ENCODE assay signal across 19 cellular contexts in genomic region chr2:51084750-51085149, GRCh38. TPM values are rescaled to one million over a fixed set of nuclear protein-coding genes. Genes with fewer than 3 reads are reported as not detected.
DNase-seq lines count a peak whose midpoint lies in the region; ATAC-seq and TF ChIP-seq lines count a peak whose summit lies in the region.
"Had no signal": no experiment of that assay in that cellular context is flagged by ENCODE, and none has a peak within 500 bp of the region (broad histone marks: within the 10 kb centered on the region; RNA-seq: fewer than 3 reads in every experiment).

No MANE protein-coding gene starts in this region.

- no peak overlapping the region for H3K4me3 ChIP-seq in mesendoderm (ENCODE audit: low read length)

- H3T11ph ChIP-seq in H9 (ENCODE audit: low read length) = no peak overlapping the region

- no peak overlapping the region for H2BK120ac ChIP-seq in H9 (ENCODE audit: low read depth, low read length, poor library complexity, severe bottlenecking)
- H2BK120ac ChIP-seq in mesendoderm (ENCODE audit: low read depth, low read length) = no peak overlapping the region

- H3K4ac ChIP-seq in H9 (ENCODE audit: low read depth, low read length) (no peak overlapping the region), mesendoderm (ENCODE audit: low read depth, low read length) (no peak overlapping the region)

- H3K79me1 ChIP-seq in H9 (ENCODE audit: insufficient read depth, low read depth, low read length, poor library complexity, severe bottlenecking) = no peaks in the 10 kb centered on the region
- no peaks in the 10 kb centered on the region for H3K79me1 ChIP-seq in mesendoderm (ENCODE audit: low read length)

- H3K27ac ChIP-seq in H9 (ENCODE audit: insufficient read length, low read depth, low read length) = no peak overlapping the region
- H3K27ac ChIP-seq in mesendoderm (ENCODE audit: low read depth, low read length) = no peak overlapping the region

- H3K27me3 ChIP-seq in H9 (ENCODE audit: insufficient read depth, low read length) (no peaks in the 10 kb centered on the region), mesendoderm (ENCODE audit: insufficient read depth, low read length, poor library complexity) (no peaks in the 10 kb centered on the region)
- H3K27me3 ChIP-seq: BE2C had no signal

- no peak overlapping the region for H3K14ac ChIP-seq in H9 (ENCODE audit: insufficient read depth, low read length)

- ATAC-seq in WTC11 = peak; percentile 93

- no peak overlapping the region for H3K56ac ChIP-seq in H9 (ENCODE audit: insufficient read length, low read depth, low read length)
- H3K56ac ChIP-seq in mesendoderm (ENCODE audit: low read length) = no peak overlapping the region

- H4K5ac ChIP-seq in H9 (ENCODE audit: insufficient read length, low read depth, low read length) (no peak overlapping the region), mesendoderm (ENCODE audit: low read length) (no peak overlapping the region)

- H3K9me3 Mint-ChIP-seq in H9 = no peaks in the 10 kb centered on the region
- H3K9me3 Mint-ChIP-seq in WTC11 = peaks cover 16% of the 10 kb centered on the region

- H3K4me2 ChIP-seq in H9 (ENCODE audit: insufficient read depth, insufficient read length, low read length) = no peak overlapping the region
- no peak overlapping the region for H3K4me2 ChIP-seq in mesendoderm (ENCODE audit: low read length)

- H3K27me3 Mint-ChIP-seq in H9 (ENCODE audit: low read depth) = no peaks in the 10 kb centered on the region
- H3K27me3 Mint-ChIP-seq in WTC11 (ENCODE audit: low read depth) = no peaks in the 10 kb centered on the region

- no peaks in the 10 kb centered on the region for H3K9me3 ChIP-seq in H9 (ENCODE audit: control insufficient read depth, low read depth, low read length)
- H3K9me3 ChIP-seq: BE2C had no signal

- H2BK15ac ChIP-seq in H9 (ENCODE audit: low read depth, low read length) (no peak overlapping the region), mesendoderm (replicated peaks; ENCODE audit: low read depth) (no peak overlapping the region)

- no peaks in the 10 kb centered on the region for H3K4me1 ChIP-seq in H9 (ENCODE audit: insufficient read depth, low read length)
- H3K4me1 ChIP-seq in mesendoderm (ENCODE audit: control insufficient read depth, low read depth, low read length) = no peaks in the 10 kb centered on the region
- H3K4me1 ChIP-seq: BE2C had no signal

- CTCF ChIA-PET in WTC11 (lab: Charles Lee) = interaction anchor here (0.8 kb wide), 2 partner anchors 25 to 52 kb away, joined by 3 read pairs; partner anchors contain the start of gene NRXN1

- H3K36me3 Mint-ChIP-seq in H9 (ENCODE audit: insufficient read depth in 1 of 3, low read depth in 3 of 3) = no peaks in the 10 kb centered on the region
- no peaks in the 10 kb centered on the region for H3K36me3 Mint-ChIP-seq in WTC11

- no peaks in the 10 kb centered on the region for H3K36me3 ChIP-seq in mesendoderm (ENCODE audit: control insufficient read depth, insufficient read depth, low read length)
- H3K36me3 ChIP-seq: BE2C had no signal

- H3K9ac ChIP-seq in H9 (ENCODE audit: extremely low read depth, insufficient read length, low read length) (no peak overlapping the region), mesendoderm (ENCODE audit: low read length) (no peak overlapping the region)

- H3K27ac Mint-ChIP-seq in H9 (no peak overlapping the region), WTC11 (no peak overlapping the region)
- H3K27ac Mint-ChIP-seq: T-helper 1 cell treated with Interleukin-12 subunit alpha and Interleukin-12 subunit beta and Interleukin-4 antibody, amounts not matched to agents 30 μg/mL and 1 μg/mL, for 36 hours had no signal

- H4K8ac ChIP-seq in H9 (replicated peaks; ENCODE audit: insufficient read length, low read depth, low read length) = no peak overlapping the region
- no peak overlapping the region for H4K8ac ChIP-seq in mesendoderm (ENCODE audit: low read depth, low read length)

- H3K23me2 ChIP-seq in H9 (ENCODE audit: insufficient read length, low read depth, low read length, poor library complexity, severe bottlenecking) = no peaks in the 10 kb centered on the region

- TF ChIP-seq CTCF in H9 (conservative IDR thresholded peaks at IDR 0.05) (no peak; the same call in 2 of the 3 replicates), WTC11 (IDR thresholded peaks at IDR 0.05) (no peak)

- H2BK12ac ChIP-seq in H9 (ENCODE audit: insufficient read length, low read depth, low read length) = no peak overlapping the region

- WGBS in H9 (ENCODE audit: extremely low coverage, insufficient read length, low lambda C conversion rate) = no CpG with 5 or more reads among the region's 2 CpGs
- no CpG with 5 or more reads among the region's 2 CpGs for WGBS in mesendoderm (ENCODE audit: extremely low coverage, insufficient coverage, low lambda C conversion rate)

- no peak overlapping the region for H3K18ac ChIP-seq in H9 (ENCODE audit: insufficient read length, low read depth, low read length)
- H3K18ac ChIP-seq in mesendoderm (ENCODE audit: low read length) = peak overlapping the region; percentile 60

- DNase-seq in ELF-1 (ENCODE audit: low read depth, low spot score) = peak; percentile 6
- DNase-seq in H9 = peak; percentile 36
- DNase-seq in WTC11 (ENCODE audit: low spot score) = peak; percentile 16
- peak; percentile 57 for DNase-seq in mesendoderm
- DNase-seq in iPS-NIHi11 (ENCODE audit: low spot score) = no peak
- no peak for DNase-seq in NCI-H774 (lab: John Stamatoyannopoulos, UW)
- DNase-seq in 8988T = no peak
- DNase-seq: BE2C, COR-L47, KBM-7, NCI-H1092 treated with DMSO at 0.1 percent for 48 hours, NCI-H1436 treated with DMSO at 0.1 percent for 48 hours, NCI-H2029, NCI-H2227 treated with DMSO at 0.1 percent for 48 hours, NCI-H510A treated with DMSO at 0.1 percent for 48 hours, OCI-M1, SHP77 had no signal

- no peak overlapping the region for H2BK5ac ChIP-seq in H9 (ENCODE audit: insufficient read length, low read length)
- H2BK5ac ChIP-seq in mesendoderm (ENCODE audit: low read length) = no peak overlapping the region

- H3K4me3 Mint-ChIP-seq in H9 (no peak overlapping the region), WTC11 (no peak overlapping the region)
- H3K4me3 Mint-ChIP-seq: T-helper 1 cell treated with Interleukin-12 subunit alpha and Interleukin-12 subunit beta and Interleukin-4 antibody, amounts not matched to agents 30 μg/mL and 1 μg/mL, for 36 hours had no signal

- H3K4me1 Mint-ChIP-seq in H9 (peaks cover 4 to 14% of the 10 kb centered on the region in 2 experiments), WTC11 (peaks cover 20% of the 10 kb centered on the region)

- POLR2A ChIA-PET in WTC11 (lab: Charles Lee) = no interaction called here

- no peaks in the 10 kb centered on the region for H4K20me1 ChIP-seq in H9 (ENCODE audit: control insufficient read depth, insufficient read depth, insufficient read length)

- no peak overlapping the region for H4K91ac ChIP-seq in H9 (ENCODE audit: insufficient read length, low read depth, low read length)

- H2AFZ ChIP-seq in H9 (ENCODE audit: low read length) = no peak overlapping the region

- no peaks in the 10 kb centered on the region for H3K79me2 ChIP-seq in H9 (ENCODE audit: insufficient read depth, low read length)
- no peaks in the 10 kb centered on the region for H3K79me2 ChIP-seq in mesendoderm (ENCODE audit: control insufficient read depth, insufficient read depth, low read length)

- no peak overlapping the region for H2BK20ac ChIP-seq in H9 (ENCODE audit: low read depth, low read length, poor library complexity, severe bottlenecking)

- H2AK5ac ChIP-seq in H9 (ENCODE audit: insufficient read length, low read length) (no peak overlapping the region), mesendoderm (ENCODE audit: low read length) (no peak overlapping the region)

- H3K23ac ChIP-seq in H9 (ENCODE audit: insufficient read length, low read depth, low read length) (no peak overlapping the region), mesendoderm (ENCODE audit: low read length) (no peak overlapping the region)

TF ChIP-seq in WTC11, 78 proteins besides CTCF, POLR2A, EP300 and RAD21 (continues in another document):
- TF ChIP-seq, protein P1, sequence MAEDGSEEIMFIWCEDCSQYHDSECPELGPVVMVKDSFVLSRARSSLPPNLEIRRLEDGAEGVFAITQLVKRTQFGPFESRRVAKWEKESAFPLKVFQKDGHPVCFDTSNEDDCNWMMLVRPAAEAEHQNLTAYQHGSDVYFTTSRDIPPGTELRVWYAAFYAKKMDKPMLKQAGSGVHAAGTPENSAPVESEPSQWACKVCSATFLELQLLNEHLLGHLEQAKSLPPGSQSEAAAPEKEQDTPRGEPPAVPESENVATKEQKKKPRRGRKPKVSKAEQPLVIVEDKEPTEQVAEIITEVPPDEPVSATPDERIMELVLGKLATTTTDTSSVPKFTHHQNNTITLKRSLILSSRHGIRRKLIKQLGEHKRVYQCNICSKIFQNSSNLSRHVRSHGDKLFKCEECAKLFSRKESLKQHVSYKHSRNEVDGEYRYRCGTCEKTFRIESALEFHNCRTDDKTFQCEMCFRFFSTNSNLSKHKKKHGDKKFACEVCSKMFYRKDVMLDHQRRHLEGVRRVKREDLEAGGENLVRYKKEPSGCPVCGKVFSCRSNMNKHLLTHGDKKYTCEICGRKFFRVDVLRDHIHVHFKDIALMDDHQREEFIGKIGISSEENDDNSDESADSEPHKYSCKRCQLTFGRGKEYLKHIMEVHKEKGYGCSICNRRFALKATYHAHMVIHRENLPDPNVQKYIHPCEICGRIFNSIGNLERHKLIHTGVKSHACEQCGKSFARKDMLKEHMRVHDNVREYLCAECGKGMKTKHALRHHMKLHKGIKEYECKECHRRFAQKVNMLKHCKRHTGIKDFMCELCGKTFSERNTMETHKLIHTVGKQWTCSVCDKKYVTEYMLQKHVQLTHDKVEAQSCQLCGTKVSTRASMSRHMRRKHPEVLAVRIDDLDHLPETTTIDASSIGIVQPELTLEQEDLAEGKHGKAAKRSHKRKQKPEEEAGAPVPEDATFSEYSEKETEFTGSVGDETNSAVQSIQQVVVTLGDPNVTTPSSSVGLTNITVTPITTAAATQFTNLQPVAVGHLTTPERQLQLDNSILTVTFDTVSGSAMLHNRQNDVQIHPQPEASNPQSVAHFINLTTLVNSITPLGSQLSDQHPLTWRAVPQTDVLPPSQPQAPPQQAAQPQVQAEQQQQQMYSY (CRISPR knock-in tag; IDR thresholded peaks at IDR 0.05) = no peak
- no peak for TF ChIP-seq RELA (CRISPR knock-in tag; IDR thresholded peaks at IDR 0.05; ENCODE audit: borderline replicate concordance)
- TF ChIP-seq, protein P2, sequence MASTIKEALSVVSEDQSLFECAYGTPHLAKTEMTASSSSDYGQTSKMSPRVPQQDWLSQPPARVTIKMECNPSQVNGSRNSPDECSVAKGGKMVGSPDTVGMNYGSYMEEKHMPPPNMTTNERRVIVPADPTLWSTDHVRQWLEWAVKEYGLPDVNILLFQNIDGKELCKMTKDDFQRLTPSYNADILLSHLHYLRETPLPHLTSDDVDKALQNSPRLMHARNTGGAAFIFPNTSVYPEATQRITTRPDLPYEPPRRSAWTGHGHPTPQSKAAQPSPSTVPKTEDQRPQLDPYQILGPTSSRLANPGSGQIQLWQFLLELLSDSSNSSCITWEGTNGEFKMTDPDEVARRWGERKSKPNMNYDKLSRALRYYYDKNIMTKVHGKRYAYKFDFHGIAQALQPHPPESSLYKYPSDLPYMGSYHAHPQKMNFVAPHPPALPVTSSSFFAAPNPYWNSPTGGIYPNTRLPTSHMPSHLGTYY (CRISPR knock-in tag; IDR thresholded peaks at IDR 0.05) = no peak
- no peak for TF ChIP-seq TEAD4 (CRISPR knock-in tag; IDR thresholded peaks at IDR 0.05)

RNA-seq across cellular contexts. Expression of gene NRXN1, which starts 52.8 kb away (rescaled TPM):
- total RNA-seq in H9 (2021) (19.2 and 21.9 TPM in 2 replicates), WTC11 (2021) (17.9 to 19.5 TPM (median 19.3 TPM) in 3 replicates)
- polyA plus RNA-seq in mesendoderm (2013, experiment 1 of 2) = 2.7 TPM
- 2.2 TPM for polyA plus RNA-seq in mesendoderm (2013, experiment 2 of 2)
- total RNA-seq: A673 had no signal

Comparison
In these comparisons a context has a peak if more than half of its experiments do, and no peak if none do; other contexts are left out.
1. DNase-seq: peak in ELF-1 (single experiment), H9 (single experiment), WTC11 (single experiment) and mesendoderm (single experiment); none in iPS-NIHi11 (single experiment), NCI-H774 (single experiment) and 8988T (single experiment).